In genomic region chr6:150068173-150068785, GRCh38 we compare ENCODE assay signal across 8 cellular contexts. TPM values are rescaled to one million over a fixed set of nuclear protein-coding genes. Genes with fewer than 3 reads are reported as not detected.
DNase-seq lines count a peak whose midpoint lies in the region; ATAC-seq and TF ChIP-seq lines count a peak whose summit lies in the region.

No MANE protein-coding gene starts in this region.

- peaks cover 0 to 2% (median 0%) of the 10 kb centered on the region in 7 donors for H3K9me3 Mint-ChIP-seq in CD4-positive, CD25-positive, alpha-beta regulatory T cell
- no peaks in the 10 kb centered on the region for H3K9me3 Mint-ChIP-seq in natural killer cell

- no peaks in the 10 kb centered on the region for H3K27me3 ChIP-seq in CD4-positive, CD25-positive, alpha-beta regulatory T cell (ENCODE audit: control insufficient read depth, insufficient read depth, low read length)
- H3K27me3 ChIP-seq in duodenal mucosa (ENCODE audit: control insufficient read depth in 1 of 2, insufficient read depth in 2 of 2, low read length in 2 of 2): peaks cover 0 to 12% of the 10 kb centered on the region in 2 donors

- TF ChIP-seq CTCF in natural killer cell (IDR thresholded peaks at IDR 0.05): no peak

- peak overlapping the region; percentile 84 to 93 (median 90) for H3K4me3 Mint-ChIP-seq in CD4-positive, CD25-positive, alpha-beta regulatory T cell
- peak overlapping the region; percentile 95 for H3K4me3 Mint-ChIP-seq in natural killer cell

- H3K27ac ChIP-seq in CD4-positive, CD25-positive, alpha-beta regulatory T cell (ENCODE audit: insufficient read depth, low read length, poor library complexity, severe bottlenecking): no peak overlapping the region
- no peak overlapping the region for H3K27ac ChIP-seq in duodenal mucosa (ENCODE audit: low read depth, low read length)

- peaks cover 22% of the 10 kb centered on the region for H3K27me3 Mint-ChIP-seq in CD4-positive, CD25-positive, alpha-beta regulatory T cell
- peaks cover 0 to 11% of the 10 kb centered on the region in 2 donors for H3K27me3 Mint-ChIP-seq in natural killer cell (ENCODE audit: low read depth in 2 of 2)

- H3K4me1 Mint-ChIP-seq in CD4-positive, CD25-positive, alpha-beta regulatory T cell: peaks cover 0 to 18% (median 5%) of the 10 kb centered on the region in 4 donors
- H3K4me1 Mint-ChIP-seq in natural killer cell: peaks cover 17 to 38% of the 10 kb centered on the region in 2 donors

- H3K36me3 Mint-ChIP-seq in CD4-positive, CD25-positive, alpha-beta regulatory T cell: peaks cover 11% of the 10 kb centered on the region
- no peaks in the 10 kb centered on the region for H3K36me3 Mint-ChIP-seq in natural killer cell

- H3K4me1 ChIP-seq in CD4-positive, CD25-positive, alpha-beta regulatory T cell (ENCODE audit: control insufficient read depth, insufficient read depth, low read length, poor library complexity, severe bottlenecking): peaks cover 12% of the 10 kb centered on the region
- H3K4me1 ChIP-seq in duodenal mucosa (ENCODE audit: control insufficient read depth in 1 of 2, insufficient read depth in 2 of 2, low read length in 2 of 2): peaks cover 0 to 13% of the 10 kb centered on the region in 2 donors

- H3K4me3 ChIP-seq in CD4-positive, CD25-positive, alpha-beta regulatory T cell (ENCODE audit: low read depth, low read length): peak overlapping the region; percentile 74
- H3K4me3 ChIP-seq in duodenal mucosa (ENCODE audit: low read depth in 1 of 2, low read length in 2 of 2): peak overlapping the region; percentile 76 to 78

- peak in 1 of 3 donors; percentile 17 for DNase-seq in CD4-positive, CD25-positive, alpha-beta regulatory T cell
- DNase-seq in NAMALWA (ENCODE audit: low spot score) (peak; percentile 36), natural killer cell (no peak), cerebellar cortex (ENCODE audit: low spot score) (no peak)
- DNase-seq in activated CD4-positive, CD25-positive, alpha-beta regulatory T cell (lab: John Stamatoyannopoulos, UW): no peak
- DNase-seq in activated CD8-positive, alpha-beta memory T cell treated with anti-CD3 and anti-CD28 coated beads, Interleukin-2, amount 50 U/mL, for 48 hours: no peak

- no peaks in the 10 kb centered on the region for H3K36me3 ChIP-seq in CD4-positive, CD25-positive, alpha-beta regulatory T cell (ENCODE audit: control insufficient read depth, insufficient read depth, low read length)
- no peaks in the 10 kb centered on the region for H3K36me3 ChIP-seq in duodenal mucosa (ENCODE audit: control insufficient read depth in 1 of 2, insufficient read depth in 2 of 2, low read length in 2 of 2)

- peak overlapping the region in 1 of 3 donors; percentile 70 for H3K27ac Mint-ChIP-seq in CD4-positive, CD25-positive, alpha-beta regulatory T cell
- peak overlapping the region in 1 of 2 donors; percentile 60 for H3K27ac Mint-ChIP-seq in natural killer cell

- H3K9ac ChIP-seq in duodenal mucosa (ENCODE audit: low read depth in 1 of 2, low read length in 2 of 2): peak overlapping the region; percentile 43 to 78

- ATAC-seq in CD4-positive, CD25-positive, alpha-beta regulatory T cell (ENCODE audit: low read depth in 2 of 2): no peak
- ATAC-seq in natural killer cell (peak; percentile 2 to 19 (median 9)), GM18873 (IDR thresholded peaks at IDR 0.05; ENCODE audit: low FRiP score, unreplicated experiment) (no peak)

- intact Hi-C loops in natural killer cell (cut with micrococcal nuclease): loop anchor here (5.0 kb wide), 1 partner anchor 269 kb away; no protein-coding TSS in a partner anchor

- no peaks in the 10 kb centered on the region for H3K9me3 ChIP-seq in CD4-positive, CD25-positive, alpha-beta regulatory T cell (ENCODE audit: control insufficient read depth in 2 of 2, low read length in 2 of 2)
- no peaks in the 10 kb centered on the region for H3K9me3 ChIP-seq in duodenal mucosa (ENCODE audit: control insufficient read depth in 1 of 2, low read length in 2 of 2)

RNA-seq across cellular contexts. Expression of gene ULBP3, which starts 0.6 kb away (rescaled TPM):
- 1.3 TPM for total RNA-seq in CD4-positive, CD25-positive, alpha-beta regulatory T cell
- 1 to 10 TPM in 1 of 4 donors, under 1 TPM in 2, not detected in 1; 0.19 to 1.2 (median 0.72) TPM for polyA plus RNA-seq in CD4-positive, CD25-positive, alpha-beta regulatory T cell
- total RNA-seq in natural killer cell: 1 to 10 TPM in 1 of 3 donors, under 1 TPM in 2; 0.64 to 1.5 (median 0.75) TPM

RNA-seq across cellular contexts. Expression of gene RAET1L, which starts 42.9 kb away (rescaled TPM):
- not detected for total RNA-seq in CD4-positive, CD25-positive, alpha-beta regulatory T cell
- not detected for polyA plus RNA-seq in CD4-positive, CD25-positive, alpha-beta regulatory T cell
- not detected for total RNA-seq in natural killer cell

Comparison
In these comparisons a context has a peak if more than half of its experiments do, and no peak if none do; other contexts are left out.
1. ATAC-seq: peak in natural killer cell (3 of 3); none in CD4-positive, CD25-positive, alpha-beta regulatory T cell (0 of 2) and GM18873 (single experiment).